ENCODE assay signal across 2 cellular contexts in the genomic region with DNA sequence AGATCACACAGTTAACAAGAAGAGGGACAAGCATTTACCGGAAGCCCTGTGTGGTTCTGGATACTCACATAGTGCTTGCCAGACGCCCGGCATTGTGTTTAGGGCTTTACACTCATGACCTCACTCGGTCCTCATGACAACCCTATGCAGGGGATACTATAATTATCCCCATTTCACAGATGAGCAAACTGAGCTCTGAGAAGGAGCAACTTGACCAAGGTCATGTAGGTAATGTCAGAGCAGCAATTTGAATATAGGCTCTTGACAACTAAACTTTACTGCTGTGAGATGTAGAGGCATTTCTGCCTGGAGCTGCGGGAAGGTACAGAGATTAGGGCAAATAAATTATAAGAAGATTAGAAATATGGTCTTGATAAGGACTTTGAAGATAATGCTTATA.
TF ChIP-seq lines count a peak whose summit lies in the region.

No MANE protein-coding gene starts in this region.

TF ChIP-seq in HepG2, 621 proteins besides CTCF, POLR2A, EP300 and RAD21:
- TF ChIP-seq ZNF629 (CRISPR knock-in tag; conservative IDR thresholded peaks at IDR 0.05) (peak; percentile 41; the same call in 1 of the 2 replicates), ZMYM2 (CRISPR knock-in tag; IDR thresholded peaks at IDR 0.05) (no peak), ZNF234 (CRISPR knock-in tag; conservative IDR thresholded peaks at IDR 0.05) (no peak), MED13 (CRISPR knock-in tag; IDR thresholded peaks at IDR 0.05) (no peak)
- TF ChIP-seq, protein P1, sequence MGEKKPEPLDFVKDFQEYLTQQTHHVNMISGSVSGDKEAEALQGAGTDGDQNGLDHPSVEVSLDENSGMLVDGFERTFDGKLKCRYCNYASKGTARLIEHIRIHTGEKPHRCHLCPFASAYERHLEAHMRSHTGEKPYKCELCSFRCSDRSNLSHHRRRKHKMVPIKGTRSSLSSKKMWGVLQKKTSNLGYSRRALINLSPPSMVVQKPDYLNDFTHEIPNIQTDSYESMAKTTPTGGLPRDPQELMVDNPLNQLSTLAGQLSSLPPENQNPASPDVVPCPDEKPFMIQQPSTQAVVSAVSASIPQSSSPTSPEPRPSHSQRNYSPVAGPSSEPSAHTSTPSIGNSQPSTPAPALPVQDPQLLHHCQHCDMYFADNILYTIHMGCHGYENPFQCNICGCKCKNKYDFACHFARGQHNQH (CRISPR knock-in tag; IDR thresholded peaks at IDR 0.05), result no peak

TF ChIP-seq in H1, 55 proteins besides CTCF, POLR2A, EP300 and RAD21:
- TF ChIP-seq HDAC2 (IDR thresholded peaks at IDR 0.05; ENCODE audit: borderline replicate concordance in 1 of 2, low read depth in 2 of 2, low read length in 2 of 2), result peak in 1 of 2 experiments; percentile 42; a peak in 1 of 4 replicates
- no peak for TF ChIP-seq YY1 (IDR thresholded peaks at IDR 0.05; ENCODE audit: low read depth, low read length)
- TF ChIP-seq KDM1A (IDR thresholded peaks at IDR 0.05; ENCODE audit: borderline replicate concordance, low read length), result peak; percentile 84
